ENCODE assay signal across 25 cellular contexts in the genomic region with DNA sequence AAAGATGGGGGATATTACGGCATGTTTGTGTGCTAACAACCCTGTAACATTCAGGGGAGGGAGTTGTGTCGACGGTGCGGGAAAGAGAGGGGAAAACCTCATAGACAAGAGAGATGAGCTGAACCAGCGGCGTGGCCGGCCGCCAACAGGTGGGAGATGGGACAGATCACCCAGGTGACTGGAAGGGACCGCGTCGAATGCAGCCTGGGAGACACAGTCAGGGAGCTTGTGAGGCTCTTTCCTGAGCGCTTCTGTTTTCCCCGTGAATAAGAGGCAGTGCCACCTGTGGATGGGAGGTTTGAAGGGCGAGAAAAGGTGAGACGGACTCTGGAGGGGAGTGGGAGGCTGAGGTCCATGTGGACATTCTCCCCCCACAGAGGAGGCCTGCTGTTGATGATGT.
"Had no signal": no experiment of that assay in that cellular context is flagged by ENCODE, and none has a peak within 500 bp of the region (broad histone marks: within the 10 kb centered on the region; RNA-seq: fewer than 3 reads in every experiment).

No MANE protein-coding gene starts in this region.

- ATAC-seq: activated T-cell treated with anti-CD3 and anti-CD28 coated beads, Interleukin-2, amount 50 U/mL, for 4 hours; K562 had no signal

- H3K27ac ChIP-seq: breast epithelium, SJCRH30, VCaP had no signal

- H3K27me3 ChIP-seq: SJCRH30 had no signal

- H3K4me1 ChIP-seq: breast epithelium had no signal

- H3K36me3 ChIP-seq: breast epithelium, SJCRH30 had no signal

- H3K9me3 ChIP-seq: breast epithelium, SJCRH30, SK-N-SH had no signal

- DNase-seq: activated CD4-positive, alpha-beta memory T cell treated with anti-CD3 and anti-CD28 coated beads for 36 hours; activated CD4-positive, alpha-beta T cell treated with anti-CD3 and anti-CD28 coated beads, Interleukin-2, amount 10 ng/mL, durations not matched to agents 7 days and 5 days; activated CD4-positive, CD25-positive, alpha-beta regulatory T cell; activated CD8-positive, alpha-beta memory T cell treated with anti-CD3 and anti-CD28 coated beads for 24 hours; activated gamma-delta T cell treated with Interleukin-2 at 50 U/mL for 16 hours; activated naive CD4-positive, alpha-beta T cell treated with anti-CD3 and anti-CD28 coated beads, Interleukin-2, amount 10 ng/mL, durations not matched to agents 7 days and 5 days; activated naive CD8-positive, alpha-beta T cell treated with anti-CD3 and anti-CD28 coated beads for 36 hours; activated T-cell treated with anti-CD3 and anti-CD28 coated beads, Interleukin-2, amount 50 U/mL, for 4 hours; anterior cingulate cortex; caudate nucleus; Karpas-422; MM.1S; NCI-H1105; NCI-H1436; NCI-H1694 treated with DMSO at 0.1 percent for 48 hours; NCI-H2029 treated with DMSO at 0.1 percent for 48 hours; NCI-H446; NCI-H524 treated with DMSO at 0.1 percent for 48 hours; NCI-H82; SJCRH30; SK-N-SH; T-helper 1 cell had no signal

- H3K4me3 ChIP-seq: breast epithelium, K562, SJCRH30 had no signal
